8 cellular contexts compared by ENCODE assay signal in the genomic region with DNA sequence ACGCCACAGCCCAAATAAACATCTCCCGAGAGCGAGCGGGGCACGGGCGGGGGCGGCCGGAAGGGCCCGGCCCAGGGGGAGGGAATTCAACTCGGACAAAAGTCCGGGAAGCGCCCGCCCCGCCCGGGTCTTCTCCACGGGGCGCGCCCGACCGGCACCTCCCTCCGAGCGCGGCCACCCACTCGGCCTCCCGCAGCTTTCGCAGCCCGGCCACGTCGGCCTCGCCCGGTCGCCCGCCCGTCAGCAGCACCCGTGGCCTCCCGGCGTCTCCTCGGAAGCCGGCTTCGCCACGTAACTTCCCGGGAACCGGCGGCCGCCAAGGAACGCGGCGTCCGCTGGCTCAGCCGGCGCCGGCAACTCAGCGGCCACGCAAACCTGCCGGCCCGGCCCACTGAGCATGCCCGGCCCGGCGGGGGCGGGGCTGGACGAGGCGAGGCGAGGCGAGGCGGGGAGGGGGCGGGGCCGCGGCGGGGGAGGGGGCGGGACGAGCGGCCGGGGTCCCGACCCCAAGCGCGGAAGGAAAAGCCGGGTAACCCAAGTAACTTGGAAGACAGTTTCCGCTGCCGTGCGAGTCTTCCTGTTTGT. TPM values are rescaled to one million over a fixed set of nuclear protein-coding genes. Genes with fewer than 3 reads are reported as not detected.
A peak's percentile ranks its signal among the peaks of the same experiment; 100 is the strongest.
DNase-seq lines count a peak whose midpoint lies in the region; ATAC-seq and TF ChIP-seq lines count a peak whose summit lies in the region.

Gene TJP1 (minus strand): TSS at position 369 of the 585 bp plus-strand sequence. CDS start 440 bp downstream, outside the sequence.

- peak within 1 kb of the TSS; percentile 73 for H3K4me3 Mint-ChIP-seq in activated naive CD8-positive, alpha-beta T cell
- no peak within 1 kb of the TSS for H3K4me3 Mint-ChIP-seq in activated naive CD8-positive, alpha-beta T cell treated with anti-CD3 and anti-CD28 coated beads for 36 hours

- CTCF ChIA-PET in mammary epithelial cell (lab: Charles Lee; ENCODE audit: low non-redundant PET): interaction anchor here (1.2 kb wide), 1 partner anchor 104 kb away, joined by 4 read pairs; no protein-coding TSS in a partner anchor

- H3K9ac ChIP-seq in mammary epithelial cell (ENCODE audit: insufficient read depth, low read length): peak within 1 kb of the TSS; percentile 96

- peak within 1 kb of the TSS; percentile 94 for H3K4me2 ChIP-seq in mammary epithelial cell (ENCODE audit: insufficient read depth, low read depth, low read length)

- peak within 1 kb of the TSS; percentile 94 for H2AFZ ChIP-seq in mammary epithelial cell (ENCODE audit: low read depth, low read length)

- H4K20me1 ChIP-seq in mammary epithelial cell (ENCODE audit: insufficient read depth, low read length): no peaks in the 10 kb centered on the region

- peaks cover 43% of the 10 kb centered on the region for H3K79me2 ChIP-seq in mammary epithelial cell (ENCODE audit: insufficient read depth, low read length)

- peak within 1 kb of the TSS; percentile 41 for H3K27ac Mint-ChIP-seq in activated naive CD8-positive, alpha-beta T cell
- H3K27ac Mint-ChIP-seq in activated naive CD8-positive, alpha-beta T cell treated with anti-CD3 and anti-CD28 coated beads for 36 hours: no peak within 1 kb of the TSS

- peaks cover 43% of the 10 kb centered on the region for H3K27me3 Mint-ChIP-seq in activated naive CD8-positive, alpha-beta T cell
- peaks cover 83% of the 10 kb centered on the region for H3K27me3 Mint-ChIP-seq in activated naive CD8-positive, alpha-beta T cell treated with anti-CD3 and anti-CD28 coated beads for 36 hours

- H3K36me3 ChIP-seq in mammary epithelial cell (ENCODE audit: insufficient read depth, low read length): no peaks in the 10 kb centered on the region

- peak within 1 kb of the TSS; percentile 99 for H3K27ac ChIP-seq in mammary epithelial cell (ENCODE audit: insufficient read depth, low read depth, low read length)

- intact Hi-C loops in mammary epithelial cell (cut with micrococcal nuclease): loop anchor here (1.0 to 5.0 kb wide), 6 partner anchors 35 to 220 kb away; no protein-coding TSS in a partner anchor

- no peaks in the 10 kb centered on the region for H3K9me3 ChIP-seq in mammary epithelial cell (replicated peaks; ENCODE audit: insufficient read depth, low read length)

- peaks cover 3% of the 10 kb centered on the region for H3K4me1 ChIP-seq in mammary epithelial cell (ENCODE audit: insufficient read depth, low read length)

- H3K27me3 ChIP-seq in mammary epithelial cell (ENCODE audit: insufficient read depth, low read length): no peaks in the 10 kb centered on the region

- dilution Hi-C loops in mammary epithelial cell (cut with HindIII; ENCODE audit: low sequenced_read_pairs): loop anchor here (5.0 kb wide), 2 partner anchors 40 to 95 kb away; no protein-coding TSS in a partner anchor

- 0% methylated on average over 2 of the region's 80 CpGs for WGBS in mammary epithelial cell (ENCODE audit: low coverage, missing lambda C conversion rate)

- H3K9me3 Mint-ChIP-seq in activated naive CD8-positive, alpha-beta T cell (ENCODE audit: low read depth): peaks cover 9% of the 10 kb centered on the region
- H3K9me3 Mint-ChIP-seq in activated naive CD8-positive, alpha-beta T cell treated with anti-CD3 and anti-CD28 coated beads for 36 hours: peaks cover 13% of the 10 kb centered on the region

- DNase-seq in activated naive CD8-positive, alpha-beta T cell treated with anti-CD3 and anti-CD28 coated beads for 36 hours: no peak
- DNase-seq in NCI-H345 (lab: John Stamatoyannopoulos, UW) (peak; percentile 76), mammary epithelial cell (peak; percentile 74), putamen (ENCODE audit: low spot score) (peak; percentile 67), OCI-M1 (lab: John Stamatoyannopoulos, UW) (no peak)

- TF ChIP-seq CTCF in mammary epithelial cell (conservative IDR thresholded peaks at IDR 0.05 in 1 of 2, IDR thresholded peaks at IDR 0.05 in 1 of 2; ENCODE audit: extremely low read depth in 1 of 2, insufficient read depth in 1 of 2, low read depth in 1 of 2, low read length in 2 of 2): no peak

- peaks cover 31% of the 10 kb centered on the region for H3K4me1 Mint-ChIP-seq in activated naive CD8-positive, alpha-beta T cell (ENCODE audit: low read depth)
- H3K4me1 Mint-ChIP-seq in activated naive CD8-positive, alpha-beta T cell treated with anti-CD3 and anti-CD28 coated beads for 36 hours: peaks cover 14% of the 10 kb centered on the region

- H3K4me3 ChIP-seq in mammary epithelial cell (replicated peaks in 1 of 3; ENCODE audit: insufficient read depth in 1 of 3, low read depth in 2 of 3, low read length in 3 of 3) (peak within 1 kb of the TSS; percentile 72 to 99 (median 93)), iPS-11a (ENCODE audit: low read depth, low read length) (peak within 1 kb of the TSS; percentile 81)

- H3K36me3 Mint-ChIP-seq in activated naive CD8-positive, alpha-beta T cell: peaks cover 3% of the 10 kb centered on the region
- peaks cover 3% of the 10 kb centered on the region for H3K36me3 Mint-ChIP-seq in activated naive CD8-positive, alpha-beta T cell treated with anti-CD3 and anti-CD28 coated beads for 36 hours

- BruUV-seq in mammary epithelial cell (replicated peaks; lab: Mats Ljungman, UMichigan): no TSS peak

- in situ Hi-C loops in mammary epithelial cell (cut with MboI; ENCODE audit: low sequenced_read_pairs in 2 of 2): loop anchor here in 1 of 2 donors (5.0 kb wide), 1 partner anchor 100 kb away; no protein-coding TSS in a partner anchor

- ATAC-seq in HG02884 (IDR thresholded peaks at IDR 0.05; ENCODE audit: unreplicated experiment): no peak

RNA-seq across cellular contexts. Expression of gene TJP1, which starts in this region (rescaled TPM):
- total RNA-seq in activated naive CD8-positive, alpha-beta T cell treated with anti-CD3 and anti-CD28 coated beads for 36 hours: not detected
- 100 to 1,000 TPM in 1 of 2 donors, 10 to 100 TPM in 1; 91.7 to 109 TPM for total RNA-seq in mammary epithelial cell
- polyA plus RNA-seq in mammary epithelial cell: 53.0 TPM
- 97.8 TPM for polyA minus RNA-seq in mammary epithelial cell

Comparison
In these comparisons a context has a peak if more than half of its experiments do, and no peak if none do; other contexts are left out.
1. RNA of gene TJP1 (total RNA-seq): 91.7 to 109 TPM in mammary epithelial cell; not detected in activated naive CD8-positive, alpha-beta T cell treated with anti-CD3 and anti-CD28 coated beads for 36 hours; every median in the first group is over 10 times any median in the second.
2. DNase-seq: peak in NCI-H345 (single experiment), mammary epithelial cell (single experiment) and putamen (single experiment); none in activated naive CD8-positive, alpha-beta T cell treated with anti-CD3 and anti-CD28 coated beads for 36 hours (single experiment) and OCI-M1 (single experiment).